15 cellular contexts compared by ENCODE assay signal in the genomic region with DNA sequence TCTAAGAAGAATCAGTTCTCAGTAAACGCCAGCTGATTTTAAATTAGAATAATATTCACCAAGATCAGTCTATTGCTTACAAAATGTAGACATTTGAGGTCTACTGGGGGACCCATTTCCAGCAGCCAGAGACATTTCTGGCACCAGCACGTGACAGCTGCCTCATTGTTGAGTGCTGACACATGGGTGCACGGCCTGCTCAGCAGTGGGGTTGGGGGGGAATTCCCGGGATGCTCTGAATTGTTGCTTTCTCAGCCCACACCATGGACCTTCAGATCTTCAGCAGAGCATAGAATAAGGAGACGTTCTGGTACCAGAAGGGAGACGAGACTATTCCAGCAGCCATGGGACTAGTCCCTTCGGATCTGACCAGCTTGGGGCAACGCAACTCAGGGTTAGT. TPM values are rescaled to one million over a fixed set of nuclear protein-coding genes. Genes with fewer than 3 reads are reported as not detected.
"Had no signal": no experiment of that assay in that cellular context is flagged by ENCODE, and none has a peak within 500 bp of the region (broad histone marks: within the 10 kb centered on the region; RNA-seq: fewer than 3 reads in every experiment).

No MANE protein-coding gene starts in this region.

- H3K27me3 Mint-ChIP-seq: memory B cell; stimulated activated naive CD8-positive, alpha-beta T cell treated with anti-CD3 and anti-CD28 coated beads, Interleukin-15, Interleukin-2, amounts not matched to agents 100 ng/mL and 50 ng/mL, for 24 hours had no signal

- H3K36me3 ChIP-seq: esophagus squamous epithelium, left ventricle myocardium inferior, thoracic aorta had no signal

- H3K9me3 ChIP-seq: esophagus squamous epithelium had no signal

- H3K36me3 Mint-ChIP-seq: activated naive CD8-positive, alpha-beta T cell had no signal

- DNase-seq: activated CD4-positive, alpha-beta T cell treated with anti-CD3 and anti-CD28 coated beads, Interleukin-2, amount 50 U/mL, for 4 hours; activated CD4-positive, CD25-positive, alpha-beta regulatory T cell treated with anti-CD3 and anti-CD28 coated beads, Interleukin-2, amount 50 U/mL, for 72 hours; activated CD8-positive, alpha-beta memory T cell treated with anti-CD3 and anti-CD28 coated beads, Interleukin-2, amount 10 ng/mL, durations not matched to agents 7 days and 5 days; activated gamma-delta T cell; activated T-cell treated with anti-CD3 and anti-CD28 coated beads, Interleukin-2, amount 50 U/mL, for 4 hours; esophagus squamous epithelium; left ventricle myocardium inferior; stimulated activated CD4-positive, alpha-beta T cell treated with anti-CD3 and anti-CD28 coated beads, Interleukin-2, amount 100 ng/mL, for 48 hours had no signal

- H3K27ac Mint-ChIP-seq: activated CD8-positive, alpha-beta memory T cell treated with anti-CD3 and anti-CD28 coated beads, Interleukin-2, amount 10 ng/mL, durations not matched to agents 7 days and 5 days; activated naive CD8-positive, alpha-beta T cell; memory B cell; stimulated activated naive CD8-positive, alpha-beta T cell treated with anti-CD3 and anti-CD28 coated beads, Interleukin-15, Interleukin-2, amounts not matched to agents 100 ng/mL and 50 ng/mL, for 24 hours; T-helper 2 cell treated with Interferon-gamma antibody and Interleukin-4, amounts not matched to agents 5 μg/mL and 100 μg/mL, for 36 hours had no signal

- H3K4me3 ChIP-seq: esophagus squamous epithelium, left ventricle myocardium inferior, thoracic aorta had no signal

- H3K4me3 Mint-ChIP-seq: activated CD8-positive, alpha-beta memory T cell treated with anti-CD3 and anti-CD28 coated beads, Interleukin-2, amount 10 ng/mL, durations not matched to agents 7 days and 5 days; activated naive CD8-positive, alpha-beta T cell; activated T-cell treated with anti-CD3 and anti-CD28 coated beads, Interleukin-2, amount 50 U/mL, for 4 hours; memory B cell; stimulated activated naive CD8-positive, alpha-beta T cell treated with anti-CD3 and anti-CD28 coated beads, Interleukin-15, Interleukin-2, amounts not matched to agents 100 ng/mL and 50 ng/mL, for 24 hours; T-helper 2 cell treated with Interferon-gamma antibody and Interleukin-4, amounts not matched to agents 5 μg/mL and 100 μg/mL, for 36 hours had no signal

- H3K4me1 Mint-ChIP-seq: activated CD8-positive, alpha-beta memory T cell treated with anti-CD3 and anti-CD28 coated beads, Interleukin-2, amount 10 ng/mL, durations not matched to agents 7 days and 5 days had no signal

- ATAC-seq: activated CD8-positive, alpha-beta memory T cell treated with anti-CD3 and anti-CD28 coated beads, Interleukin-2, amount 10 ng/mL, durations not matched to agents 7 days and 5 days; activated T-cell treated with anti-CD3 and anti-CD28 coated beads, Interleukin-2, amount 50 U/mL, for 4 hours had no signal

- H3K4me1 ChIP-seq: esophagus squamous epithelium, left ventricle myocardium inferior had no signal

- H3K27ac ChIP-seq: esophagus squamous epithelium, left ventricle myocardium inferior, thoracic aorta had no signal

- H3K27me3 ChIP-seq: esophagus squamous epithelium had no signal

RNA-seq across cellular contexts. Expression of a gene that starts 18.3 kb away (rescaled TPM):
- total RNA-seq: activated CD8-positive, alpha-beta memory T cell treated with anti-CD3 and anti-CD28 coated beads, Interleukin-2, amount 10 ng/mL, durations not matched to agents 7 days and 5 days; activated T-cell treated with anti-CD3 and anti-CD28 coated beads, Interleukin-2, amount 50 U/mL, for 4 hours; esophagus squamous epithelium; left ventricle myocardium inferior; osteocyte; thoracic aorta had no signal
- polyA plus RNA-seq: neural cell had no signal
